19 cellular contexts compared by ENCODE assay signal in genomic region chr2:191838526-191838925, GRCh38. TPM values are rescaled to one million over a fixed set of nuclear protein-coding genes. Genes with fewer than 3 reads are reported as not detected.
"Had no signal": no experiment of that assay in that cellular context is flagged by ENCODE, and none has a peak within 500 bp of the region (broad histone marks: within the 10 kb centered on the region; RNA-seq: fewer than 3 reads in every experiment).

No MANE protein-coding gene starts in this region.

- H3K36me3 Mint-ChIP-seq: activated naive CD4-positive, alpha-beta T cell treated with anti-CD3 and anti-CD28 coated beads, Interleukin-2, amount 50 U/mL, for 24 hours had no signal

- ATAC-seq: activated CD4-positive, CD25-positive, alpha-beta regulatory T cell treated with anti-CD3 and anti-CD28 coated beads, Interleukin-2, amount 50 U/mL, for 24 hours; activated CD8-positive, alpha-beta T cell treated with anti-CD3 and anti-CD28 coated beads for 36 hours had no signal

- H3K4me3 Mint-ChIP-seq: activated CD8-positive, alpha-beta T cell treated with anti-CD3 and anti-CD28 coated beads for 36 hours; activated naive CD4-positive, alpha-beta T cell treated with anti-CD3 and anti-CD28 coated beads, Interleukin-2, amount 50 U/mL, for 24 hours; T-helper 1 cell treated with Interleukin-12 subunit alpha and Interleukin-12 subunit beta and Interleukin-4 antibody, amounts not matched to agents 30 μg/mL and 1 μg/mL, for 36 hours had no signal

- DNase-seq: activated CD4-positive, alpha-beta T cell treated with anti-CD3 and anti-CD28 coated beads for 4 hours; activated CD8-positive, alpha-beta memory T cell treated with anti-CD3 and anti-CD28 coated beads, Interleukin-2, amount 50 U/mL, for 4 hours; activated CD8-positive, alpha-beta T cell treated with anti-CD3 and anti-CD28 coated beads for 36 hours; aorta; MV-4-11; NCI-H1092 treated with DMSO at 0.1 percent for 48 hours; NCI-H1417 treated with DMSO at 0.1 percent for 48 hours; NCI-H1694; NCI-H2029 treated with DMSO at 0.1 percent for 48 hours; NCI-H446; NCI-H524; Peyer's patch; SHP77 treated with DMSO at 0.1 percent for 48 hours had no signal

- H3K27me3 ChIP-seq: Peyer's patch had no signal

- H3K9me3 Mint-ChIP-seq: activated CD8-positive, alpha-beta T cell treated with anti-CD3 and anti-CD28 coated beads for 36 hours; activated naive CD4-positive, alpha-beta T cell treated with anti-CD3 and anti-CD28 coated beads, Interleukin-2, amount 50 U/mL, for 24 hours; T-helper 1 cell treated with Interleukin-12 subunit alpha and Interleukin-12 subunit beta and Interleukin-4 antibody, amounts not matched to agents 30 μg/mL and 1 μg/mL, for 36 hours had no signal

- H3K9me3 ChIP-seq: Peyer's patch had no signal

- H3K4me3 ChIP-seq: Peyer's patch had no signal

- H3K4me1 ChIP-seq: Peyer's patch had no signal

- H3K27ac Mint-ChIP-seq: activated CD8-positive, alpha-beta T cell treated with anti-CD3 and anti-CD28 coated beads for 36 hours; activated naive CD4-positive, alpha-beta T cell treated with anti-CD3 and anti-CD28 coated beads, Interleukin-2, amount 50 U/mL, for 24 hours; T-helper 1 cell treated with Interleukin-12 subunit alpha and Interleukin-12 subunit beta and Interleukin-4 antibody, amounts not matched to agents 30 μg/mL and 1 μg/mL, for 36 hours had no signal

- H3K27ac ChIP-seq: Peyer's patch, RWPE1 had no signal

- H3K36me3 ChIP-seq: Peyer's patch had no signal

- H3K4me1 Mint-ChIP-seq: activated naive CD4-positive, alpha-beta T cell treated with anti-CD3 and anti-CD28 coated beads, Interleukin-2, amount 50 U/mL, for 24 hours had no signal

RNA-seq across cellular contexts. Expression of gene CAVIN2, which starts 8.4 kb away (rescaled TPM):
- total RNA-seq: activated CD8-positive, alpha-beta T cell treated with anti-CD3 and anti-CD28 coated beads for 36 hours; M059J; SK-MEL-5 had no signal
